Comparison of ENCODE assay signal across 21 cellular contexts in the genomic region with DNA sequence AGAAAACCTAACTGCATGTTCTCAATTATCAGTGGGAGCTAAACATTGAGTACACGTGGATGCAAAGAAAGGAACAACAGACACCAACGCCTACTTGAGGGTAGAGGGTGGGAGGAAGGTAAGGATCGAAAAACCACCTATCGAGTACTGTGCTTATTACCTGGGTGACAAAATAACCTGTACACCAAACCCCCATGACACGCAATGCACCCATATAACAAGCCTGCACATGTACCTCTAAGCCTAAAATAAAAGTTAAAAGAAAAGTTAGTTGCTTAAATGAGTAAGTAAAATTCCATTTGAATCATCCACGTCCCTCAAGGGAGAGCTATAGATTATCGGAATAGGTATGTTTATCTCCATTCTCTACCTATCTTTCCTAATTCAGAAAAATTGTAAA.
A peak's percentile ranks its signal among the peaks of the same experiment; 100 is the strongest.
DNase-seq lines count a peak whose midpoint lies in the region; ATAC-seq, FAIRE-seq and TF ChIP-seq lines count a peak whose summit lies in the region.
"Had no signal": no experiment of that assay in that cellular context is flagged by ENCODE, and none has a peak within 500 bp of the region (broad histone marks: within the 10 kb centered on the region; RNA-seq: fewer than 3 reads in every experiment).

No MANE protein-coding gene starts in this region.

- no peak overlapping the region for H2BK5ac ChIP-seq in H1 (ENCODE audit: low read depth, low read length)

- no peaks in the 10 kb centered on the region for H3K23me2 ChIP-seq in H1 (ENCODE audit: low read depth, low read length)

- H3K9me3 Mint-ChIP-seq in GM23338 (no peaks in the 10 kb centered on the region), nephron progenitor cell (peaks cover 37% of the 10 kb centered on the region)
- H3K9me3 Mint-ChIP-seq: CD8-positive, alpha-beta T cell; H9 had no signal

- no peak overlapping the region for H4K5ac ChIP-seq in H1 (ENCODE audit: insufficient read length, low read depth, low read length)

- H3K4me1 Mint-ChIP-seq in GM23338 = no peaks in the 10 kb centered on the region
- H3K4me1 Mint-ChIP-seq in nephron progenitor cell = peaks cover 61% of the 10 kb centered on the region
- H3K4me1 Mint-ChIP-seq: B cell; CD4-positive, CD25-positive, alpha-beta regulatory T cell; H9 had no signal

- H3K79me1 ChIP-seq in H1 (ENCODE audit: low read depth, low read length) = no peaks in the 10 kb centered on the region

- H3K27ac ChIP-seq in GM23338 (ENCODE audit: low read depth) = no peak overlapping the region
- H3K27ac ChIP-seq in H1 (ENCODE audit: low read depth, low read length) = no peak overlapping the region
- H3K27ac ChIP-seq in esophagus muscularis mucosa (replicated peaks in 1 of 4) = no peak overlapping the region
- H3K27ac ChIP-seq in ascending aorta = no peak overlapping the region
- H3K27ac ChIP-seq in psoas muscle = no peak overlapping the region
- H3K27ac ChIP-seq: 22Rv1, BLaER1, C4-2B had no signal

- TF ChIP-seq EP300 in H1 (IDR thresholded peaks at IDR 0.05; ENCODE audit: borderline replicate concordance in 1 of 2, low read depth in 2 of 2, low read length in 2 of 2) = no peak
- no peak for TF ChIP-seq EP300 in esophagus muscularis mucosa (IDR thresholded peaks at IDR 0.05)

- no peak overlapping the region for H3K14ac ChIP-seq in H1 (ENCODE audit: insufficient read length)

- intact Hi-C loops in esophagus muscularis mucosa (cut with DNase I) (no loop called here), ascending aorta (cut with DNase I) (no loop called here), psoas muscle (cut with DNase I) (no loop called here)

- H3K79me2 ChIP-seq in GM23338 (replicated peaks; ENCODE audit: insufficient read depth) = no peaks in the 10 kb centered on the region
- H3K79me2 ChIP-seq in H1 (ENCODE audit: control insufficient read depth in 1 of 2, insufficient read depth in 2 of 2, low read length in 2 of 2) = no peaks in the 10 kb centered on the region

- no peak overlapping the region for H2BK120ac ChIP-seq in H1 (replicated peaks; ENCODE audit: low read depth, low read length)

- no peaks in the 10 kb centered on the region for H3F3A ChIP-seq in GM23338 (replicated peaks; ENCODE audit: low read depth)

- no peak overlapping the region for H2BK20ac ChIP-seq in H1 (ENCODE audit: low read length)

- DNase-seq in GM23338 (ENCODE audit: low spot score) (no peak), H1 (ENCODE audit: low read depth in 1 of 2, low spot score in 2 of 2) (no peak), esophagus muscularis mucosa (ENCODE audit: extremely low spot score) (peak; percentile 72), nephron progenitor cell (no peak), ascending aorta (ENCODE audit: low spot score in 2 of 2) (no peak), psoas muscle (no peak), NCI-H2196 (lab: John Stamatoyannopoulos, UW; ENCODE audit: unreplicated experiment) (no peak)
- DNase-seq: Caco-2; CD4-positive, CD25-positive, alpha-beta regulatory T cell; CD8-positive, alpha-beta T cell; DMS153; DND-41; H9 had no signal

- H2AFZ ChIP-seq in GM23338 = peak overlapping the region; percentile 76; the same call in 1 of the 2 replicates
- H2AFZ ChIP-seq in H1 (ENCODE audit: low read length) = peak overlapping the region; percentile 46; the same call in 1 of the 2 replicates

- H3K9me2 ChIP-seq in GM23338 (ENCODE audit: insufficient read depth) = no peaks in the 10 kb centered on the region

- ATAC-seq in GM23338 = no peak
- ATAC-seq in psoas muscle = no peak
- ATAC-seq: CD8-positive, alpha-beta T cell; HCT116 had no signal

- no peak for FAIRE-seq in H1 (lab: Jason Lieb, UNC)
- FAIRE-seq: A204.1, G401.6, GM12892 had no signal

- H3K9me3 ChIP-seq in H1 (ENCODE audit: insufficient read depth in 2 of 2, low read depth in 1 of 2, low read length in 1 of 2) = no peaks in the 10 kb centered on the region
- no peaks in the 10 kb centered on the region for H3K9me3 ChIP-seq in esophagus muscularis mucosa
- no peaks in the 10 kb centered on the region for H3K9me3 ChIP-seq in ascending aorta
- H3K9me3 ChIP-seq in psoas muscle = no peaks in the 10 kb centered on the region
- H3K9me3 ChIP-seq: BLaER1, Caco-2 had no signal

- CTCF ChIA-PET in H1 (lab: Charles Lee; ENCODE audit: partially characterized antibody) = no interaction called here

- no peak overlapping the region for H3K4ac ChIP-seq in H1 (replicated peaks; ENCODE audit: insufficient read length, low read depth, low read length)

- TF ChIP-seq RAD21 in H1 (IDR thresholded peaks at IDR 0.05 in 1 of 2, conservative IDR thresholded peaks at IDR 0.05 in 1 of 2; ENCODE audit: low read depth in 2 of 2, low read length in 2 of 2) = no peak

- POLR2A ChIA-PET in H1 (lab: Charles Lee; ENCODE audit: partially characterized antibody) = no interaction called here

- H3K9ac ChIP-seq in H1 (replicated peaks in 1 of 4; ENCODE audit: extremely low read depth in 1 of 4, low read depth in 3 of 4, low read length in 3 of 4) = no peak overlapping the region; a peak in 1 of 7 replicates
- H3K9ac ChIP-seq: BLaER1 had no signal

- no peaks in the 10 kb centered on the region for H3K4me1 ChIP-seq in GM23338 (ENCODE audit: insufficient read depth)
- H3K4me1 ChIP-seq in H1 (replicated peaks in 1 of 4; ENCODE audit: control insufficient read depth in 3 of 4, insufficient read depth in 4 of 4, low read length in 3 of 4) = no peaks in the 10 kb centered on the region
- H3K4me1 ChIP-seq in esophagus muscularis mucosa = no peaks in the 10 kb centered on the region
- no peaks in the 10 kb centered on the region for H3K4me1 ChIP-seq in ascending aorta
- H3K4me1 ChIP-seq in psoas muscle = no peaks in the 10 kb centered on the region
- H3K4me1 ChIP-seq: BLaER1, Caco-2 had no signal

- H3K27ac Mint-ChIP-seq in GM23338 (no peak overlapping the region), nephron progenitor cell (peak overlapping the region; percentile 83)
- H3K27ac Mint-ChIP-seq: B cell; CD4-positive, CD25-positive, alpha-beta regulatory T cell; CD8-positive, alpha-beta T cell; H9 had no signal

- no peak overlapping the region for H2BK12ac ChIP-seq in H1 (ENCODE audit: low read depth, low read length)

- no peak overlapping the region for H2BK15ac ChIP-seq in H1 (ENCODE audit: low read length)

- WGBS in H1 (ENCODE audit: extremely low coverage in 1 of 2, insufficient coverage in 1 of 2, insufficient read length in 1 of 2, insufficient replicate concordance in 2 of 2, low coverage in 1 of 2, low lambda C conversion rate in 2 of 2, missing lambda C conversion rate in 1 of 2), 2 experiments = 87% methylated on average over 7 of the region's 7 CpGs; no CpG with 5 or more reads in 1 of the 2 experiments
- WGBS in esophagus muscularis mucosa = 78% methylated on average over 7 of the region's 7 CpGs
- 81 to 86% (median 81%) methylated on average over 7 of the region's 7 CpGs for WGBS in psoas muscle, 3 donors

- no peak overlapping the region for H3K18ac ChIP-seq in H1 (ENCODE audit: extremely low read depth, low read length)

- H3K4me2 ChIP-seq in GM23338 = no peak overlapping the region
- no peak overlapping the region for H3K4me2 ChIP-seq in H1 (ENCODE audit: insufficient read depth in 1 of 2, low read depth in 2 of 2, low read length in 2 of 2)
- H3K4me2 ChIP-seq: BLaER1 had no signal

- no peak for TF ChIP-seq POLR2A in H1 (IDR thresholded peaks at IDR 0.05; ENCODE audit: control extremely low read depth in 1 of 2, low read depth in 2 of 2, low read length in 2 of 2)
- TF ChIP-seq POLR2A in esophagus muscularis mucosa (IDR thresholded peaks at IDR 0.05; ENCODE audit: low read depth) = no peak

- H2AK5ac ChIP-seq in H1 (ENCODE audit: low read depth, low read length) = no peak overlapping the region

- H4K20me1 ChIP-seq in GM23338 (replicated peaks; ENCODE audit: insufficient read depth) (no peaks in the 10 kb centered on the region), H1 (replicated peaks in 1 of 2; ENCODE audit: control insufficient read depth in 1 of 2, insufficient read depth in 2 of 2, low read length in 2 of 2) (no peaks in the 10 kb centered on the region)
- H4K20me1 ChIP-seq: BLaER1 had no signal

- H3K23ac ChIP-seq in H1 (ENCODE audit: insufficient read length) = no peak overlapping the region

- no peak overlapping the region for H4K8ac ChIP-seq in H1 (ENCODE audit: extremely low read depth, insufficient read depth, low read length)

- H3K36me3 Mint-ChIP-seq in GM23338 (ENCODE audit: low read depth) (no peaks in the 10 kb centered on the region), nephron progenitor cell (ENCODE audit: low read depth) (peaks cover 61% of the 10 kb centered on the region)
- H3K36me3 Mint-ChIP-seq: CD4-positive, CD25-positive, alpha-beta regulatory T cell; CD8-positive, alpha-beta T cell had no signal

- H4K91ac ChIP-seq in H1 (replicated peaks; ENCODE audit: insufficient read length, low read length) = no peak overlapping the region

- H3K36me3 ChIP-seq in GM23338 (ENCODE audit: insufficient read depth) (no peaks in the 10 kb centered on the region), H1 (ENCODE audit: control insufficient read depth in 2 of 4, insufficient read depth in 4 of 4, low read length in 3 of 4) (no peaks in the 10 kb centered on the region), esophagus muscularis mucosa (no peaks in the 10 kb centered on the region), ascending aorta (no peaks in the 10 kb centered on the region), psoas muscle (ENCODE audit: insufficient read depth in 1 of 2, low read depth in 1 of 2) (no peaks in the 10 kb centered on the region)
- H3K36me3 ChIP-seq: BLaER1 had no signal

- TF ChIP-seq CTCF in GM23338 (conservative IDR thresholded peaks at IDR 0.05; ENCODE audit: low read depth in 2 of 2) (no peak), H1 (IDR thresholded peaks at IDR 0.05; ENCODE audit: control extremely low read depth in 1 of 3, insufficient read depth in 1 of 3, low read depth in 1 of 3, low read length in 3 of 3) (no peak), esophagus muscularis mucosa (IDR thresholded peaks at IDR 0.05) (no peak), nephron progenitor cell (IDR thresholded peaks at IDR 0.05) (no peak), ascending aorta (IDR thresholded peaks at IDR 0.05) (no peak), psoas muscle (IDR thresholded peaks at IDR 0.05) (no peak)

- no peak overlapping the region for H3K4me3 ChIP-seq in GM23338
- H3K4me3 ChIP-seq in H1 (ENCODE audit: extremely low read depth in 1 of 4, insufficient read depth in 2 of 4, low read depth in 3 of 4, low read length in 4 of 4) = no peak overlapping the region
- H3K4me3 ChIP-seq in esophagus muscularis mucosa = no peak overlapping the region
- H3K4me3 ChIP-seq in ascending aorta = no peak overlapping the region
- H3K4me3 ChIP-seq in psoas muscle = no peak overlapping the region
- H3K4me3 ChIP-seq: BLaER1 had no signal

- H3K27me3 ChIP-seq in GM23338 (ENCODE audit: insufficient read depth) (no peaks in the 10 kb centered on the region), H1 (replicated peaks in 1 of 4; ENCODE audit: control insufficient read depth in 3 of 4, extremely low read depth in 1 of 4, insufficient read depth in 3 of 4, low read length in 3 of 4) (peaks cover 0 to 1% (median 0%) of the 10 kb centered on the region in 4 experiments; a peak in 1 of 7 replicates), esophagus muscularis mucosa (no peaks in the 10 kb centered on the region), ascending aorta (no peaks in the 10 kb centered on the region), psoas muscle (ENCODE audit: insufficient read depth in 3 of 3, low read length in 2 of 3) (no peaks in the 10 kb centered on the region)
- H3K27me3 ChIP-seq: BLaER1 had no signal

- H3K56ac ChIP-seq in H1 (replicated peaks; ENCODE audit: insufficient read length, low read depth, low read length) = no peak overlapping the region

- H3K27me3 Mint-ChIP-seq in GM23338 (ENCODE audit: insufficient read depth, low read depth, poor library complexity) = no peaks in the 10 kb centered on the region
- H3K27me3 Mint-ChIP-seq in nephron progenitor cell (ENCODE audit: low read depth, poor library complexity) = no peaks in the 10 kb centered on the region
- H3K27me3 Mint-ChIP-seq: B cell; CD4-positive, CD25-positive, alpha-beta regulatory T cell had no signal

- H3K4me3 Mint-ChIP-seq in GM23338 (no peak overlapping the region), nephron progenitor cell (no peak overlapping the region)
- H3K4me3 Mint-ChIP-seq: B cell; CD4-positive, CD25-positive, alpha-beta regulatory T cell; CD8-positive, alpha-beta T cell; H9 had no signal
